In genomic region chr5:9186069-9186468, GRCh38 we compare ENCODE assay signal across 22 cellular contexts.
DNase-seq lines count a peak whose midpoint lies in the region; ATAC-seq, FAIRE-seq and TF ChIP-seq lines count a peak whose summit lies in the region.
"Had no signal": no experiment of that assay in that cellular context is flagged by ENCODE, and none has a peak within 500 bp of the region (broad histone marks: within the 10 kb centered on the region; RNA-seq: fewer than 3 reads in every experiment).

No MANE protein-coding gene starts in this region.

- peaks cover 58% of the 10 kb centered on the region for H3K36me3 Mint-ChIP-seq in chondrocyte (ENCODE audit: low read depth)
- H3K36me3 Mint-ChIP-seq in CD8-positive, alpha-beta memory T cell: no peaks in the 10 kb centered on the region
- H3K36me3 Mint-ChIP-seq: CD4-positive, CD25-positive, alpha-beta regulatory T cell; CD8-positive, alpha-beta T cell had no signal

- H3K27ac ChIP-seq in DND-41 (ENCODE audit: low read length) (no peak overlapping the region), thymus (ENCODE audit: low read depth) (peak overlapping the region; percentile 13)
- no peak overlapping the region for H3K27ac ChIP-seq in CD8-positive, alpha-beta memory T cell (ENCODE audit: low read depth, low read length)
- H3K27ac ChIP-seq: BLaER1, C4-2B had no signal

- WGBS in thymus: 97% methylated on average over 1 of the region's 1 CpG

- H3K9ac ChIP-seq in DND-41 (ENCODE audit: low read depth, low read length): no peak overlapping the region
- H3K9ac ChIP-seq: BLaER1 had no signal

- peaks cover 16% of the 10 kb centered on the region for H3K4me1 ChIP-seq in DND-41 (ENCODE audit: insufficient read depth, low read length)
- H3K4me1 ChIP-seq in thymus (ENCODE audit: control insufficient read depth, insufficient read depth, low read length): no peaks in the 10 kb centered on the region
- no peaks in the 10 kb centered on the region for H3K4me1 ChIP-seq in CD8-positive, alpha-beta memory T cell (ENCODE audit: insufficient read depth, low read length)
- H3K4me1 ChIP-seq: BLaER1, HAP-1 had no signal

- H3K4me1 Mint-ChIP-seq in chondrocyte (ENCODE audit: low read depth): peaks cover 22% of the 10 kb centered on the region
- no peaks in the 10 kb centered on the region for H3K4me1 Mint-ChIP-seq in CD8-positive, alpha-beta memory T cell
- H3K4me1 Mint-ChIP-seq: B cell; CD4-positive, CD25-positive, alpha-beta regulatory T cell; GM23338 had no signal

- POLR2A ChIA-PET in GM10248 (lab: Yijun Ruan, JAX): no interaction called here
- POLR2A ChIA-PET in CD8-positive, alpha-beta memory T cell (lab: Charles Lee): no interaction called here

- TF ChIP-seq CTCF in DND-41 (IDR thresholded peaks at IDR 0.05; ENCODE audit: borderline replicate concordance, extremely low read depth, low read length, poor library complexity, severe bottlenecking) (peak; percentile 20), chondrocyte (IDR thresholded peaks at IDR 0.05) (no peak), GM10248 (IDR thresholded peaks at IDR 0.05; ENCODE audit: control extremely low read depth, extremely low read depth, low read depth, missing control alignments) (no peak)

- H3K9me3 Mint-ChIP-seq in chondrocyte (ENCODE audit: low read depth): no peaks in the 10 kb centered on the region
- peaks cover 3 to 11% (median 7%) of the 10 kb centered on the region in 5 donors for H3K9me3 Mint-ChIP-seq in CD8-positive, alpha-beta memory T cell
- H3K9me3 Mint-ChIP-seq: CD8-positive, alpha-beta T cell; GM23338 had no signal

- H3K27me3 ChIP-seq in DND-41 (ENCODE audit: insufficient read depth, low read length, poor library complexity): no peaks in the 10 kb centered on the region
- no peaks in the 10 kb centered on the region for H3K27me3 ChIP-seq in thymus (ENCODE audit: control insufficient read depth, insufficient read depth)
- no peaks in the 10 kb centered on the region for H3K27me3 ChIP-seq in CD8-positive, alpha-beta memory T cell (ENCODE audit: insufficient read depth, low read length, poor library complexity, severe bottlenecking)
- H3K27me3 ChIP-seq: BLaER1 had no signal

- H3K4me2 ChIP-seq in DND-41 (ENCODE audit: insufficient read depth, low read length): no peak overlapping the region
- H3K4me2 ChIP-seq: BLaER1, GM23338 had no signal

- H3K4me3 ChIP-seq in DND-41 (ENCODE audit: low read depth in 1 of 2, low read length in 2 of 2): no peak overlapping the region
- H3K4me3 ChIP-seq in thymus (ENCODE audit: low read length): no peak overlapping the region
- H3K4me3 ChIP-seq in CD8-positive, alpha-beta memory T cell (ENCODE audit: low read length): no peak overlapping the region
- H3K4me3 ChIP-seq: BLaER1, GM12878, GM23338, HAP-1 had no signal

- H3K36me3 ChIP-seq in DND-41 (ENCODE audit: insufficient read depth, low read length) (no peaks in the 10 kb centered on the region), thymus (ENCODE audit: control insufficient read depth, insufficient read depth) (no peaks in the 10 kb centered on the region)
- H3K36me3 ChIP-seq in CD8-positive, alpha-beta memory T cell (ENCODE audit: insufficient read depth, low read length): no peaks in the 10 kb centered on the region
- H3K36me3 ChIP-seq: BLaER1, HAP-1 had no signal

- H3K9me3 ChIP-seq in DND-41 (ENCODE audit: insufficient read depth, low read length, severe bottlenecking) (peaks cover 3% of the 10 kb centered on the region), thymus (ENCODE audit: control insufficient read depth) (no peaks in the 10 kb centered on the region)
- H3K9me3 ChIP-seq in CD8-positive, alpha-beta memory T cell (ENCODE audit: low read length): no peaks in the 10 kb centered on the region
- H3K9me3 ChIP-seq: BLaER1, HAP-1 had no signal

- no peaks in the 10 kb centered on the region for H3K79me2 ChIP-seq in DND-41 (ENCODE audit: insufficient read depth, low read length)

- no peak overlapping the region for H2AFZ ChIP-seq in DND-41 (ENCODE audit: low read depth, low read length)
- H2AFZ ChIP-seq: GM23338 had no signal

- no peaks in the 10 kb centered on the region for H4K20me1 ChIP-seq in DND-41 (ENCODE audit: insufficient read depth, low read length)
- H4K20me1 ChIP-seq: BLaER1 had no signal

- no peak overlapping the region for H3K4me3 Mint-ChIP-seq in chondrocyte (ENCODE audit: unreplicated experiment)
- H3K4me3 Mint-ChIP-seq in CD8-positive, alpha-beta memory T cell: no peak overlapping the region
- H3K4me3 Mint-ChIP-seq: B cell; CD4-positive, CD25-positive, alpha-beta regulatory T cell; CD8-positive, alpha-beta T cell; GM23338 had no signal

- CTCF ChIA-PET in GM10248 (lab: Yijun Ruan, JAX): interaction anchor here (1.5 to 2.2 kb wide), 3 partner anchors 11 to 21 kb away, joined by 4 to 11 read pairs (median 7); no protein-coding TSS in a partner anchor
- CTCF ChIA-PET in CD8-positive, alpha-beta memory T cell (lab: Charles Lee): no interaction called here

- no peak for ATAC-seq in DND-41 (ENCODE audit: insufficient read depth, low read depth)
- ATAC-seq in GM18502 (IDR thresholded peaks at IDR 0.05; ENCODE audit: poor library complexity, unreplicated experiment): no peak
- ATAC-seq: CD8-positive, alpha-beta T cell; GM12878; GM23338 had no signal

- FAIRE-seq in HTR-8/SVneo (lab: Jason Lieb, UNC): peak; percentile 26
- FAIRE-seq: D721Med, G401.6, GM18507, H54 had no signal

- peak overlapping the region; percentile 15 for H3K27ac Mint-ChIP-seq in chondrocyte (ENCODE audit: unreplicated experiment)
- H3K27ac Mint-ChIP-seq in CD8-positive, alpha-beta memory T cell: no peak overlapping the region
- H3K27ac Mint-ChIP-seq: B cell; CD4-positive, CD25-positive, alpha-beta regulatory T cell; CD8-positive, alpha-beta T cell; GM23338 had no signal

- DNase-seq in DND-41: no peak
- DNase-seq in HTR-8/SVneo (ENCODE audit: insufficient read length, low spot score): no peak
- DNase-seq in chondrocyte (ENCODE audit: low spot score): no peak
- DNase-seq in GM10248 (ENCODE audit: extremely low spot score): no peak
- no peak for DNase-seq in CD8-positive, alpha-beta memory T cell
- DNase-seq: CD4-positive, CD25-positive, alpha-beta regulatory T cell; CD8-positive, alpha-beta T cell; DMS 273 treated with DMSO at 0.1 percent for 48 hours; DMS53; DMS79 treated with DMSO at 0.1 percent for 48 hours had no signal

- H3K27me3 Mint-ChIP-seq in chondrocyte (ENCODE audit: low read depth): no peaks in the 10 kb centered on the region
- H3K27me3 Mint-ChIP-seq in CD8-positive, alpha-beta memory T cell: peaks cover 0 to 3% of the 10 kb centered on the region in 2 donors
- H3K27me3 Mint-ChIP-seq: CD4-positive, CD25-positive, alpha-beta regulatory T cell had no signal
